In genomic region chr3:74301058-74301457, GRCh38 we compare ENCODE assay signal across 27 cellular contexts.
"Had no signal": no experiment of that assay in that cellular context is flagged by ENCODE, and none has a peak within 500 bp of the region (broad histone marks: within the 10 kb centered on the region; RNA-seq: fewer than 3 reads in every experiment).

No MANE protein-coding gene starts in this region.

- H3K27me3 ChIP-seq: brain microvascular endothelial cell, colonic mucosa, dorsolateral prefrontal cortex, gastroesophageal sphincter, neural progenitor cell, testis, uterus had no signal

- H3K27ac ChIP-seq: brain microvascular endothelial cell, colonic mucosa, dorsolateral prefrontal cortex, gastroesophageal sphincter, neural progenitor cell, testis, uterus had no signal

- DNase-seq: activated B cell treated with CpG ODN at 0.5 μM for 24 hours; activated CD4-positive, alpha-beta T cell treated with anti-CD3 and anti-CD28 coated beads for 36 hours; activated CD4-positive, alpha-beta T cell treated with anti-CD3 and anti-CD28 coated beads, Interleukin-2, amount 50 U/mL, for 4 hours; activated CD8-positive, alpha-beta memory T cell treated with anti-CD3 and anti-CD28 coated beads for 24 hours; activated CD8-positive, alpha-beta memory T cell treated with anti-CD3 and anti-CD28 coated beads, Interleukin-2, amount 50 U/mL, for 4 hours; activated T-cell treated with anti-CD3 and anti-CD28 coated beads, Interleukin-2, amount 50 U/mL, for 24 hours; aorta; brain microvascular endothelial cell; colonic mucosa; dorsolateral prefrontal cortex; effector memory CD8-positive, alpha-beta T cell; head of caudate nucleus; hypothalamus; left ventricle myocardium superior; mammary epithelial cell; naive thymus-derived CD8-positive, alpha-beta T cell; stimulated activated CD4-positive, alpha-beta T cell treated with anti-CD3 and anti-CD28 coated beads, Interleukin-2, amount 100 ng/mL, for 48 hours; stimulated activated CD8-positive, alpha-beta memory T cell treated with anti-CD3 and anti-CD28 coated beads, Interleukin-4, amount 100 ng/mL, for 48 hours; stimulated activated naive CD4-positive, alpha-beta T cell; testis; trophoblast cell; uterus had no signal

- H3K36me3 ChIP-seq: brain microvascular endothelial cell, colonic mucosa, neural progenitor cell, uterus had no signal

- H3K4me2 ChIP-seq: neural progenitor cell had no signal

- H3K4me3 ChIP-seq: colonic mucosa, dorsolateral prefrontal cortex, gastroesophageal sphincter, neural progenitor cell, testis, uterus had no signal

- H2AFZ ChIP-seq: neural progenitor cell had no signal

- H3K9me3 ChIP-seq: colonic mucosa, gastroesophageal sphincter, testis, uterus had no signal

- ATAC-seq: activated CD4-positive, alpha-beta T cell treated with anti-CD3 and anti-CD28 coated beads for 36 hours; activated naive CD4-positive, alpha-beta T cell treated with anti-CD3 and anti-CD28 coated beads, Interleukin-2, amount 50 U/mL, for 72 hours; activated T-helper 17 cell treated with anti-CD3 and anti-CD28 coated beads, Interleukin-2, amount 50 U/mL, for 72 hours; effector memory CD8-positive, alpha-beta T cell; esophagus mucosa; gastroesophageal sphincter; left ventricle myocardium superior; naive thymus-derived CD8-positive, alpha-beta T cell had no signal

- H3K9ac ChIP-seq: neural progenitor cell had no signal

- H3K4me1 ChIP-seq: colonic mucosa, gastroesophageal sphincter, testis, uterus had no signal
